Comparison of ENCODE assay signal across 8 cellular contexts in the genomic region with DNA sequence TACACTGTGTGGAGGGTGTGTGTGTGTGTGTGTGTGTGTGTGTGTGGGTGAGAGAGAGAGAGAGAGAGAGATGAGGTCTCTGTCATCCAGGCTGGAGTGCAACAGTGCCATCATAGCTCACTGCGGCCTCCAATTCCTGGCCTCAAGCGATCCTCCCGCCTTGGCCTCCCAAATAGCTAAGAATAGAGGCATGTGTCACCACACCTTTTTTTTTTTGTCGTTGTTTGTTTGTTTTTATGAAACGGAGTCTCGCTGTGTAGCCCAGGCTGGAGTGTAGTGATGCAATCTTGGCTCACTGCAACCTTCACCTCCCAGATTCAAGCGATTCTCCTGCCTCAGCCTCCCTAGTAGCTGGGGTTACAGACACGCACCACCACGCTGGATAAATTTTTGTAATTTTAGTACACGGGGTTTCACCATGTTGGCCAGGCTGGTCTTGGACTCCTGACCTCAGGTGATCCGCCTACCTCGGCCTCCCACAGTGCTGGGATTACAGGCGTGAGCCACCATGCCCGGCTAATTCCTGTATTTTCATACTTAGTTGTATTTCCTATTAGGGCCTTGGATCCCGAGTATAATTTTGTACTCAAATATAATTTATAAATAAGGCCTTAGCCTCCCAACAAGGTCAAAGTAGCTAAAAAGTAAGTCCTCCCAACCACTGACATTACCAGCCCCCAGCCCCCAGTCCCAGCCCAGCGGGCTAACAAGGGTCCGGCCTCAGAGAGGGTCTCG. TPM values are rescaled to one million over a fixed set of nuclear protein-coding genes. Genes with fewer than 3 reads are reported as not detected.
DNase-seq lines count a peak whose midpoint lies in the region; ATAC-seq, FAIRE-seq and TF ChIP-seq lines count a peak whose summit lies in the region.
"Not testable (repeated sequence)": the region's sequence is repeated elsewhere in the genome, so short reads cannot be mapped to it uniquely, and the experiment has no call there.

No MANE protein-coding gene starts in this region.

- not testable (repeated sequence) for H4K8ac ChIP-seq in H9 (replicated peaks; ENCODE audit: insufficient read length, low read depth, low read length)

- H3K4me1 ChIP-seq in A549 (peaks cover 13% of the 10 kb centered on the region; the same call in 2 of the 3 replicates), OCI-LY7 (ENCODE audit: insufficient read depth, low read length, poor library complexity, severe bottlenecking) (peaks cover 44% of the 10 kb centered on the region)
- H3K4me1 ChIP-seq in H9 (ENCODE audit: insufficient read depth, low read length); hepatocyte (ENCODE audit: insufficient read depth); muscle layer of duodenum (ENCODE audit: control insufficient read depth in 1 of 2, insufficient read depth in 2 of 2, low read length in 2 of 2); smooth muscle cell (ENCODE audit: low read depth): not testable (repeated sequence)

- H3K4me2 ChIP-seq in A549 (peak overlapping the region; percentile 97), H9 (ENCODE audit: insufficient read depth, insufficient read length, low read length) (peak overlapping the region; percentile 66), OCI-LY7 (ENCODE audit: low read length) (peak overlapping the region; percentile 84), hepatocyte (peak overlapping the region; percentile 85), smooth muscle cell (peak overlapping the region; percentile 95)

- not testable (repeated sequence) for H2AFZ ChIP-seq in H9 (ENCODE audit: low read length)
- H2AFZ ChIP-seq in OCI-LY7 (ENCODE audit: low read length) (peak overlapping the region; percentile 44), hepatocyte (peak overlapping the region; percentile 96), smooth muscle cell (ENCODE audit: low read depth) (peak overlapping the region; percentile 90)

- H2BK15ac ChIP-seq in H9 (ENCODE audit: low read depth, low read length), result not testable (repeated sequence)

- H3K56ac ChIP-seq in H9 (ENCODE audit: insufficient read length, low read depth, low read length), result not testable (repeated sequence)

- not testable (repeated sequence) for TF ChIP-seq RAD21 in A549 (conservative IDR thresholded peaks at IDR 0.05 in 1 of 2, IDR thresholded peaks at IDR 0.05 in 1 of 2)

- not testable (repeated sequence) for H3K9me2 ChIP-seq in OCI-LY7 (ENCODE audit: insufficient read depth, low read length); hepatocyte (replicated peaks; ENCODE audit: insufficient read depth)

- not testable (repeated sequence) for H3F3A ChIP-seq in smooth muscle cell (ENCODE audit: low read depth)

- not testable (repeated sequence) for H4K91ac ChIP-seq in H9 (ENCODE audit: insufficient read length, low read depth, low read length)

- peak in 1 of 2 experiments; percentile 28; a peak in 3 of 6 replicates for ATAC-seq in A549
- ATAC-seq in activated T-cell treated with anti-CD3 and anti-CD28 coated beads, Interleukin-2, amount 50 U/mL, for 72 hours (replicated peaks in 1 of 2), result not testable (repeated sequence)

- H3K4ac ChIP-seq in H9 (ENCODE audit: low read depth, low read length), result not testable (repeated sequence)

- H3K18ac ChIP-seq in H9 (ENCODE audit: insufficient read length, low read depth, low read length), result not testable (repeated sequence)

- H4K20me1 ChIP-seq in H9 (ENCODE audit: control insufficient read depth, insufficient read depth, insufficient read length); OCI-LY7 (ENCODE audit: insufficient read depth, low read length); hepatocyte (ENCODE audit: insufficient read depth, poor library complexity, severe bottlenecking); smooth muscle cell (ENCODE audit: low read depth): not testable (repeated sequence)

- H2AK5ac ChIP-seq in H9 (ENCODE audit: insufficient read length, low read length), result not testable (repeated sequence)

- H3K36me3 ChIP-seq in OCI-LY7 (ENCODE audit: insufficient read depth, low read length); hepatocyte (replicated peaks; ENCODE audit: insufficient read depth, low read depth); muscle layer of duodenum (ENCODE audit: control insufficient read depth in 1 of 2, insufficient read depth in 2 of 2, low read length in 2 of 2); smooth muscle cell (ENCODE audit: low read depth): not testable (repeated sequence)

- not testable (repeated sequence) for H3K79me2 ChIP-seq in H9 (ENCODE audit: insufficient read depth, low read length); smooth muscle cell (ENCODE audit: low read depth)
- H3K79me2 ChIP-seq in OCI-LY7 (ENCODE audit: insufficient read depth, low read depth, low read length) (peaks cover 37% of the 10 kb centered on the region; the same call in 1 of the 2 replicates), hepatocyte (peaks cover 24% of the 10 kb centered on the region)

- not testable (repeated sequence) for H3K4me1 Mint-ChIP-seq in H9
- peaks cover 45% of the 10 kb centered on the region for H3K4me1 Mint-ChIP-seq in activated T-cell treated with anti-CD3 and anti-CD28 coated beads, Interleukin-2, amount 50 U/mL, for 72 hours (ENCODE audit: low read depth)
- peaks cover 21% of the 10 kb centered on the region for H3K4me1 Mint-ChIP-seq in dendritic cell treated with granulocyte-macrophage colony-stimulating factor and Interleukin-4, amounts not matched to agents 40 ng/mL and 50 ng/mL, for 4 days (ENCODE audit: low read depth)

- H4K5ac ChIP-seq in H9 (ENCODE audit: insufficient read length, low read depth, low read length), result not testable (repeated sequence)

- not testable (repeated sequence) for TF ChIP-seq EP300 in A549 (IDR thresholded peaks at IDR 0.05)

- POLR2A ChIA-PET in A549 (lab: Yijun Ruan, JAX) (interaction anchor here (0.5 to 1.5 kb wide), 6 partner anchors 83 to 869 kb away, joined by 3 to 14 read pairs (median 5); partner anchors contain the start of genes ELF1 and WBP4), OCI-LY7 (lab: Charles Lee) (interaction anchor here (0.5 to 2.4 kb wide), 16 partner anchors 9 to 1749 kb away, joined by 3 to 9 read pairs (median 3); no protein-coding TSS in a partner anchor)

- H3K27me3 ChIP-seq in H9 (ENCODE audit: insufficient read depth, low read length); hepatocyte; muscle layer of duodenum (ENCODE audit: low read depth, low read length); smooth muscle cell (ENCODE audit: low read depth): not testable (repeated sequence)

- CTCF ChIA-PET in A549 (lab: Yijun Ruan, JAX), result interaction anchor here (0.9 to 4.3 kb wide), 4 partner anchors 11 to 133 kb away, joined by 3 to 41 read pairs (median 4); no protein-coding TSS in a partner anchor
- CTCF ChIA-PET in OCI-LY7 (lab: Charles Lee; ENCODE audit: unreplicated experiment), result interaction anchor here (0.5 to 1.1 kb wide), 4 partner anchors 24 to 266 kb away, joined by 3 to 4 read pairs (median 3); no protein-coding TSS in a partner anchor

- H3K9me3 ChIP-seq in A549; H9 (ENCODE audit: control insufficient read depth, low read depth, low read length); OCI-LY7 (ENCODE audit: low read length); hepatocyte (ENCODE audit: low read depth); muscle layer of duodenum (ENCODE audit: control insufficient read depth in 1 of 2, low read length in 2 of 2); smooth muscle cell (replicated peaks; ENCODE audit: low read depth): not testable (repeated sequence)

- H3K27ac ChIP-seq in A549 (peak overlapping the region; percentile 85 to 100), OCI-LY7 (ENCODE audit: low read depth, low read length, poor library complexity, severe bottlenecking) (peak overlapping the region; percentile 92), hepatocyte (peak overlapping the region; percentile 97), muscle layer of duodenum (ENCODE audit: low read length) (peak overlapping the region; percentile 67), smooth muscle cell (ENCODE audit: low read depth) (peak overlapping the region; percentile 38)
- H3K27ac ChIP-seq in H9 (ENCODE audit: insufficient read length, low read depth, low read length), result not testable (repeated sequence)

- H2BK5ac ChIP-seq in H9 (ENCODE audit: insufficient read length, low read length), result not testable (repeated sequence)

- not testable (repeated sequence) for H3K27ac Mint-ChIP-seq in H9; activated T-cell treated with anti-CD3 and anti-CD28 coated beads, Interleukin-2, amount 50 U/mL, for 72 hours
- peak overlapping the region; percentile 50 for H3K27ac Mint-ChIP-seq in dendritic cell treated with granulocyte-macrophage colony-stimulating factor and Interleukin-4, amounts not matched to agents 40 ng/mL and 50 ng/mL, for 4 days

- not testable (repeated sequence) for H3K27me3 Mint-ChIP-seq in H9 (ENCODE audit: low read depth); activated T-cell treated with anti-CD3 and anti-CD28 coated beads, Interleukin-2, amount 50 U/mL, for 72 hours (ENCODE audit: low read depth); dendritic cell treated with granulocyte-macrophage colony-stimulating factor and Interleukin-4, amounts not matched to agents 40 ng/mL and 50 ng/mL, for 4 days

- TF ChIP-seq CTCF in A549 (IDR thresholded peaks at IDR 0.05); H9 (conservative IDR thresholded peaks at IDR 0.05); OCI-LY7 (conservative IDR thresholded peaks at IDR 0.05; ENCODE audit: low read length); hepatocyte (IDR thresholded peaks at IDR 0.05; ENCODE audit: poor library complexity); smooth muscle cell (IDR thresholded peaks at IDR 0.05; ENCODE audit: borderline replicate concordance, insufficient read depth, poor library complexity, severe bottlenecking): not testable (repeated sequence)

- H3K4me3 ChIP-seq in A549, result peak overlapping the region; percentile 65
- H3K4me3 ChIP-seq in OCI-LY7 (ENCODE audit: low read depth, low read length, poor library complexity, severe bottlenecking), result peak overlapping the region; percentile 72
- H3K4me3 ChIP-seq in hepatocyte, result peak overlapping the region; percentile 84
- H3K4me3 ChIP-seq in muscle layer of duodenum (ENCODE audit: low read depth in 1 of 2, low read length in 2 of 2), result peak overlapping the region; percentile 63 to 76
- H3K4me3 ChIP-seq in smooth muscle cell, result peak overlapping the region; percentile 89

- H3K9me3 Mint-ChIP-seq in H9; activated T-cell treated with anti-CD3 and anti-CD28 coated beads, Interleukin-2, amount 50 U/mL, for 72 hours; dendritic cell treated with granulocyte-macrophage colony-stimulating factor and Interleukin-4, amounts not matched to agents 40 ng/mL and 50 ng/mL, for 4 days: not testable (repeated sequence)

- H3K23me2 ChIP-seq in H9 (ENCODE audit: insufficient read length, low read depth, low read length, poor library complexity, severe bottlenecking), result not testable (repeated sequence)

- not testable (repeated sequence) for H3K9ac ChIP-seq in H9 (ENCODE audit: extremely low read depth, insufficient read length, low read length)
- peak overlapping the region; percentile 66 for H3K9ac ChIP-seq in smooth muscle cell (ENCODE audit: low read depth)

- not testable (repeated sequence) for TF ChIP-seq POLR2A in A549 (IDR thresholded peaks at IDR 0.05; ENCODE audit: low read length)

- BruUV-seq in OCI-LY7 (replicated peaks; lab: Mats Ljungman, UMichigan), result TSS peak; percentile 85

- not testable (repeated sequence) for H2BK20ac ChIP-seq in H9 (ENCODE audit: low read depth, low read length, poor library complexity, severe bottlenecking)

- not testable (repeated sequence) for FAIRE-seq in A549 (lab: Jason Lieb, UNC)

- H3K23ac ChIP-seq in H9 (ENCODE audit: insufficient read length, low read depth, low read length), result not testable (repeated sequence)

- H3K79me1 ChIP-seq in H9 (ENCODE audit: insufficient read depth, low read depth, low read length, poor library complexity, severe bottlenecking), result not testable (repeated sequence)

- not testable (repeated sequence) for H3K36me3 Mint-ChIP-seq in H9 (ENCODE audit: insufficient read depth in 1 of 3, low read depth in 3 of 3); activated T-cell treated with anti-CD3 and anti-CD28 coated beads, Interleukin-2, amount 50 U/mL, for 72 hours (ENCODE audit: insufficient read depth in 2 of 2); dendritic cell treated with granulocyte-macrophage colony-stimulating factor and Interleukin-4, amounts not matched to agents 40 ng/mL and 50 ng/mL, for 4 days (ENCODE audit: low read depth)

- H2BK120ac ChIP-seq in H9 (ENCODE audit: low read depth, low read length, poor library complexity, severe bottlenecking), result not testable (repeated sequence)

- DNase-seq in A549 (ENCODE audit: low read depth in 1 of 2, low spot score in 1 of 2) (peak in 1 of 2 experiments; percentile 23), H9 (peak; percentile 10)
- not testable (repeated sequence) for DNase-seq in OCI-LY7 (ENCODE audit: low spot score); activated T-cell treated with anti-CD3 and anti-CD28 coated beads, Interleukin-2, amount 50 U/mL, for 72 hours; hepatocyte (ENCODE audit: low spot score); smooth muscle cell (lab: John Stamatoyannopoulos, UW; ENCODE audit: unreplicated experiment)

- not testable (repeated sequence) for H3T11ph ChIP-seq in H9 (ENCODE audit: low read length)

- intact Hi-C loops in OCI-LY7 (cut with micrococcal nuclease; ENCODE audit: unreplicated experiment); dendritic cell treated with granulocyte-macrophage colony-stimulating factor and Interleukin-4, amounts not matched to agents 40 ng/mL and 50 ng/mL, for 4 days (cut with micrococcal nuclease): not testable (repeated sequence)

- 40% methylated on average over 16 of the region's 18 CpGs for WGBS in A549 (ENCODE audit: missing lambda C conversion rate)
- no CpG with 5 or more reads among the region's 18 CpGs for WGBS in H9 (ENCODE audit: extremely low coverage, insufficient read length, low lambda C conversion rate)
- WGBS in hepatocyte (ENCODE audit: low lambda C conversion rate, missing lambda C conversion rate), result 59% methylated on average over 18 of the region's 18 CpGs
- 69% methylated on average over 18 of the region's 18 CpGs for WGBS in smooth muscle cell (ENCODE audit: low lambda C conversion rate)

- H2BK12ac ChIP-seq in H9 (ENCODE audit: insufficient read length, low read depth, low read length), result not testable (repeated sequence)

- peak overlapping the region; percentile 77 to 79 for H3K4me3 Mint-ChIP-seq in H9
- H3K4me3 Mint-ChIP-seq in activated T-cell treated with anti-CD3 and anti-CD28 coated beads, Interleukin-2, amount 50 U/mL, for 72 hours, result peak overlapping the region; percentile 69 to 80
- peak overlapping the region; percentile 72 for H3K4me3 Mint-ChIP-seq in dendritic cell treated with granulocyte-macrophage colony-stimulating factor and Interleukin-4, amounts not matched to agents 40 ng/mL and 50 ng/mL, for 4 days

- H3K14ac ChIP-seq in H9 (ENCODE audit: insufficient read depth, low read length), result peak overlapping the region; percentile 49; the same call in 1 of the 2 replicates

RNA-seq across cellular contexts. Expression of gene SLC25A15, which starts 0.7 kb away (rescaled TPM):
- polyA plus RNA-seq in A549 (2011; rRNA removed), result 17.8 and 23.3 TPM in 2 replicates
- polyA plus RNA-seq in A549 (2012; cell fraction: cytosol; rRNA removed), result 12.6 and 15.6 TPM in 2 replicates
- polyA plus RNA-seq in A549 (2012; cell fraction: nucleus; rRNA removed), result 8.6 and 9.3 TPM in 2 replicates
- 14.0 to 17.2 TPM (median 14.1 TPM) in 3 replicates for polyA plus RNA-seq in A549 (2017; fragmentation: RNase III; extraction: RNeasy Plus Mini Kit Qiagen cat#74134 plus additional on column Dnase treatment)
- polyA minus RNA-seq in A549 (2011; rRNA and poly(A)+ RNA removed), result 35.4 and 46.5 TPM in 2 replicates
- total RNA-seq in H9 (2021), result 18.3 and 21.1 TPM in 2 replicates
- 61.3 and 71.0 TPM in 2 replicates for total RNA-seq in OCI-LY7 (2014; rRNA removed; shearing (Covaris generic))
- 56.3 and 57.7 TPM in 2 replicates for total RNA-seq in OCI-LY7 (2022)
- total RNA-seq in activated T-cell treated with anti-CD3 and anti-CD28 coated beads, Interleukin-2, amount 50 U/mL, for 72 hours, result 10 to 100 TPM; 13.0 to 14.3 TPM
- total RNA-seq in hepatocyte, result 19.5 and 24.3 TPM in 2 replicates
- polyA plus RNA-seq in hepatocyte, result 9.9 and 11.5 TPM in 2 replicates
- 11.1 and 13.6 TPM in 2 replicates for total RNA-seq in smooth muscle cell
- polyA plus RNA-seq in smooth muscle cell, result 4.1 and 6.3 TPM in 2 replicates

RNA-seq across cellular contexts. Expression of gene MRPS31, which starts 17.7 kb away (rescaled TPM):
- polyA plus RNA-seq in A549 (2011; rRNA removed) (17.7 and 30.3 TPM in 2 replicates), A549 (2017; fragmentation: RNase III; extraction: RNeasy Plus Mini Kit Qiagen cat#74134 plus additional on column Dnase treatment) (14.2 to 14.8 TPM (median 14.7 TPM) in 3 replicates), hepatocyte (23.7 and 27.7 TPM in 2 replicates), smooth muscle cell (18.8 and 23.9 TPM in 2 replicates)
- 9.0 and 10.4 TPM in 2 replicates for polyA plus RNA-seq in A549 (2012; cell fraction: cytosol; rRNA removed)
- 5.0 and 5.4 TPM in 2 replicates for polyA plus RNA-seq in A549 (2012; cell fraction: nucleus; rRNA removed)
- 6.5 and 6.6 TPM in 2 replicates for polyA minus RNA-seq in A549 (2011; rRNA and poly(A)+ RNA removed)
- total RNA-seq in H9 (2021) (27.3 and 29.6 TPM in 2 replicates), OCI-LY7 (2022) (51.6 and 60.2 TPM in 2 replicates), hepatocyte (30.4 and 34.6 TPM in 2 replicates), smooth muscle cell (25.2 and 34.9 TPM in 2 replicates)
- total RNA-seq in OCI-LY7 (2014; rRNA removed; shearing (Covaris generic)), result 27.0 and 37.3 TPM in 2 replicates
- 10 to 100 TPM; 47.8 to 52.3 TPM for total RNA-seq in activated T-cell treated with anti-CD3 and anti-CD28 coated beads, Interleukin-2, amount 50 U/mL, for 72 hours
